19 cellular contexts compared by ENCODE assay signal in the genomic region with DNA sequence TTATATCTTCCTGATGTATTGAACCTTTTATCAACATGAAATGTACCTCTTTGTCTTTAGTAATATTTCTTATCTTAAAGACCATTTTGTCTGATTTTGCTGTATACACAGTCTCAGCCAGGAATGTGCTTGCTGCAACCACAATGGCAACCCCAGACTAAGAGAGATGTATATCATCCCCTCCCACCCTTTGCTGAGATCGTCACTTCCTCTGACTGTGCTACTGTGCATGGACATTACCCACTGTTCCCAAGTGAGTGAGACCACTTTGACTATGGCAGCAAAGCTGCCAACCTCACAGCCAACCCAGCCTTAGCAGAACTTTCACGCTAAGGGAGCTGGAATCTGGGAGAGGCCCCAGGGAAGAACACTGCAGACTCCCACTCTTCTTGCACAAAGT. TPM values are rescaled to one million over a fixed set of nuclear protein-coding genes. Genes with fewer than 3 reads are reported as not detected.
A peak's percentile ranks its signal among the peaks of the same experiment; 100 is the strongest.
DNase-seq lines count a peak whose midpoint lies in the region; ATAC-seq and TF ChIP-seq lines count a peak whose summit lies in the region.
"Had no signal": no experiment of that assay in that cellular context is flagged by ENCODE, and none has a peak within 500 bp of the region (broad histone marks: within the 10 kb centered on the region; RNA-seq: fewer than 3 reads in every experiment).

No MANE protein-coding gene starts in this region.

- no peaks in the 10 kb centered on the region for H3K9me3 ChIP-seq in A673 (ENCODE audit: low read depth, low read length, poor library complexity, severe bottlenecking)
- H3K9me3 ChIP-seq in upper lobe of right lung, result no peaks in the 10 kb centered on the region
- H3K9me3 ChIP-seq: ascending aorta, gastrocnemius medialis had no signal

- H3K4me1 Mint-ChIP-seq in HFFc6 (ENCODE audit: low read depth), result peaks cover 36% of the 10 kb centered on the region
- H3K4me1 Mint-ChIP-seq in activated CD4-positive, alpha-beta memory T cell treated with anti-CD3 and anti-CD28 coated beads for 36 hours (ENCODE audit: low read depth), result peaks cover 20% of the 10 kb centered on the region

- BruUV-seq in A673 (replicated peaks; lab: Mats Ljungman, UMichigan), result no TSS peak

- ATAC-seq in GM21526 (IDR thresholded peaks at IDR 0.05; ENCODE audit: low FRiP score, unreplicated experiment), result no peak
- ATAC-seq in upper lobe of right lung, result no peak
- ATAC-seq: gastrocnemius medialis had no signal

- H3K27me3 Mint-ChIP-seq in HFFc6 (ENCODE audit: insufficient read depth), result no peaks in the 10 kb centered on the region
- H3K27me3 Mint-ChIP-seq in activated CD4-positive, alpha-beta memory T cell treated with anti-CD3 and anti-CD28 coated beads for 36 hours, result no peaks in the 10 kb centered on the region

- no peak for TF ChIP-seq CTCF in A673 (conservative IDR thresholded peaks at IDR 0.05; ENCODE audit: low read depth, low read length)
- TF ChIP-seq CTCF in HFFc6 (IDR thresholded peaks at IDR 0.05), result no peak
- TF ChIP-seq CTCF in foreskin fibroblast (IDR thresholded peaks at IDR 0.05; ENCODE audit: low read depth, low read length), result no peak
- TF ChIP-seq CTCF in upper lobe of right lung (IDR thresholded peaks at IDR 0.05), result no peak

- intact Hi-C loops in A673 (cut with micrococcal nuclease; ENCODE audit: unreplicated experiment), result no loop called here
- intact Hi-C loops in activated CD4-positive, alpha-beta memory T cell treated with anti-CD3 and anti-CD28 coated beads for 36 hours (cut with micrococcal nuclease), result no loop called here
- intact Hi-C loops in upper lobe of right lung (cut with DNase I), result no loop called here

- H3K4me1 ChIP-seq in A673 (ENCODE audit: insufficient read depth, low read length, poor library complexity, severe bottlenecking) (no peaks in the 10 kb centered on the region), upper lobe of right lung (no peaks in the 10 kb centered on the region)
- H3K4me1 ChIP-seq: ascending aorta, gastrocnemius medialis had no signal

- DNase-seq in A673 (ENCODE audit: low spot score), result peak; percentile 18
- peak; percentile 25 for DNase-seq in HFFc6
- DNase-seq in activated CD4-positive, alpha-beta memory T cell treated with anti-CD3 and anti-CD28 coated beads for 36 hours, result peak; percentile 14
- peak; percentile 24 to 31 for DNase-seq in foreskin fibroblast
- DNase-seq in stimulated activated CD4-positive, alpha-beta T cell treated with anti-CD3 and anti-CD28 coated beads, Interleukin-4, amount 100 ng/mL, for 24 hours, result no peak
- DNase-seq in upper lobe of right lung, result no peak
- DNase-seq in cerebellum (ENCODE audit: low spot score), result no peak
- DNase-seq: activated CD4-positive, alpha-beta T cell treated with anti-CD3 and anti-CD28 coated beads for 4 hours; effector memory CD4-positive, alpha-beta T cell; gastrocnemius medialis; H7; Karpas-422; midbrain; NCI-H1694; NCI-H510A treated with DMSO at 0.1 percent for 48 hours; PC-9; SW 1271 had no signal

- CTCF ChIA-PET in A673 (lab: Charles Lee), result no interaction called here
- CTCF ChIA-PET in activated CD4-positive, alpha-beta memory T cell treated with anti-CD3 and anti-CD28 coated beads for 36 hours (lab: Charles Lee), result no interaction called here

- POLR2A ChIA-PET in A673 (lab: Charles Lee; ENCODE audit: low non-redundant PET), result no interaction called here
- POLR2A ChIA-PET in activated CD4-positive, alpha-beta memory T cell treated with anti-CD3 and anti-CD28 coated beads for 36 hours (lab: Charles Lee), result no interaction called here

- H3K36me3 Mint-ChIP-seq in HFFc6 (ENCODE audit: low read depth), result no peaks in the 10 kb centered on the region
- H3K36me3 Mint-ChIP-seq in activated CD4-positive, alpha-beta memory T cell treated with anti-CD3 and anti-CD28 coated beads for 36 hours, result no peaks in the 10 kb centered on the region

- H3K27ac ChIP-seq in A673 (ENCODE audit: low read depth, low read length, poor library complexity, severe bottlenecking) (no peak overlapping the region), upper lobe of right lung (no peak overlapping the region)
- H3K27ac ChIP-seq: ascending aorta, gastrocnemius medialis, PC-9 had no signal

- H3K27ac Mint-ChIP-seq in HFFc6, result peak overlapping the region; percentile 63
- H3K27ac Mint-ChIP-seq in activated CD4-positive, alpha-beta memory T cell treated with anti-CD3 and anti-CD28 coated beads for 36 hours, result no peak overlapping the region

- H3K9me3 Mint-ChIP-seq in HFFc6, result no peaks in the 10 kb centered on the region
- H3K9me3 Mint-ChIP-seq in activated CD4-positive, alpha-beta memory T cell treated with anti-CD3 and anti-CD28 coated beads for 36 hours, result no peaks in the 10 kb centered on the region

- H3K4me3 Mint-ChIP-seq in HFFc6, result no peak overlapping the region; the same call in 1 of the 2 replicates
- H3K4me3 Mint-ChIP-seq in activated CD4-positive, alpha-beta memory T cell treated with anti-CD3 and anti-CD28 coated beads for 36 hours, result no peak overlapping the region

- H3K36me3 ChIP-seq in A673 (ENCODE audit: insufficient read depth, low read length, poor library complexity, severe bottlenecking) (no peaks in the 10 kb centered on the region), upper lobe of right lung (no peaks in the 10 kb centered on the region)
- H3K36me3 ChIP-seq: ascending aorta, gastrocnemius medialis had no signal

- H3K27me3 ChIP-seq in A673 (replicated peaks; ENCODE audit: insufficient read depth, low read depth, low read length, poor library complexity) (peaks cover 7% of the 10 kb centered on the region), upper lobe of right lung (no peaks in the 10 kb centered on the region)
- H3K27me3 ChIP-seq: ascending aorta, gastrocnemius medialis had no signal

- H3K4me3 ChIP-seq in A673 (ENCODE audit: low read depth, low read length, poor library complexity, severe bottlenecking), result no peak overlapping the region
- no peak overlapping the region for H3K4me3 ChIP-seq in foreskin fibroblast (ENCODE audit: low read depth in 1 of 2, low read length in 2 of 2)
- H3K4me3 ChIP-seq in upper lobe of right lung, result no peak overlapping the region
- H3K4me3 ChIP-seq: ascending aorta, gastrocnemius medialis, PC-9 had no signal

RNA-seq across cellular contexts. Expression of gene EIF2S3, which starts 46.0 kb away (rescaled TPM):
- total RNA-seq in A673 (2021) (218 and 225 TPM in 2 replicates), upper lobe of right lung (135 TPM), cerebellum (122 TPM)
- 100 to 1,000 TPM; 137 to 153 (median 145) TPM for total RNA-seq in HFFc6 (2021; fragmentation: NEBNext Ultra II Directional; extraction: Animal tissue kit (Norgen Biotek cat#: 25700))
- 100 to 1,000 TPM; 282 to 295 TPM for total RNA-seq in activated CD4-positive, alpha-beta memory T cell treated with anti-CD3 and anti-CD28 coated beads for 36 hours

RNA-seq across cellular contexts. Expression of gene ZFX, which starts 48.8 kb away (rescaled TPM):
- 63.9 and 64.6 TPM in 2 replicates for total RNA-seq in A673 (2021)
- 10 to 100 TPM; 28.1 to 34.0 (median 32.9) TPM for total RNA-seq in HFFc6 (2021; fragmentation: NEBNext Ultra II Directional; extraction: Animal tissue kit (Norgen Biotek cat#: 25700))
- 10 to 100 TPM; 31.1 to 35.5 TPM for total RNA-seq in activated CD4-positive, alpha-beta memory T cell treated with anti-CD3 and anti-CD28 coated beads for 36 hours
- total RNA-seq in upper lobe of right lung, result 41.5 TPM
- 68.5 TPM for total RNA-seq in cerebellum

Comparison
In these comparisons a context has a peak if more than half of its experiments do, and no peak if none do; other contexts are left out.
1. DNase-seq: peak in A673 (single experiment), HFFc6 (single experiment), activated CD4-positive, alpha-beta memory T cell treated with anti-CD3 and anti-CD28 coated beads for 36 hours (single experiment) and foreskin fibroblast (2 of 2); none in stimulated activated CD4-positive, alpha-beta T cell treated with anti-CD3 and anti-CD28 coated beads, Interleukin-4, amount 100 ng/mL, for 24 hours (single experiment), upper lobe of right lung (single experiment) and cerebellum (single experiment).